Comparison of ENCODE assay signal across 8 cellular contexts in genomic region chr7:4641667-4642467, GRCh38. TPM values are rescaled to one million over a fixed set of nuclear protein-coding genes. Genes with fewer than 3 reads are reported as not detected.
DNase-seq lines count a peak whose midpoint lies in the region; ATAC-seq and TF ChIP-seq lines count a peak whose summit lies in the region.

No MANE protein-coding gene starts in this region.

- H3K9me3 ChIP-seq in Peyer's patch (no peaks in the 10 kb centered on the region), stomach smooth muscle (ENCODE audit: control insufficient read depth in 2 of 2, low read length in 2 of 2) (no peaks in the 10 kb centered on the region)

- peak overlapping the region; percentile 91 for H3K4me3 Mint-ChIP-seq in activated T-helper 17 cell treated with anti-CD3 and anti-CD28 coated beads, Interleukin-2, amount 50 U/mL, for 72 hours
- H3K4me3 Mint-ChIP-seq in neural crest cell = peak overlapping the region; percentile 88

- ATAC-seq in GM21723 (IDR thresholded peaks at IDR 0.05; ENCODE audit: unreplicated experiment) = peak; percentile 85
- peak; percentile 94 for ATAC-seq in activated T-helper 17 cell treated with anti-CD3 and anti-CD28 coated beads, Interleukin-2, amount 50 U/mL, for 72 hours (replicated peaks)

- peak; percentile 96 for DNase-seq in Daoy (ENCODE audit: low read depth)
- peak; percentile 93 for DNase-seq in KBM-7
- DNase-seq in Peyer's patch = peak; percentile 87 to 98 (median 98)
- peak; percentile 96 for DNase-seq in fibroblast of pulmonary artery (ENCODE audit: low read depth)
- DNase-seq in neural crest cell (ENCODE audit: low read depth, low spot score) = peak; percentile 98

- H3K27me3 Mint-ChIP-seq in activated T-helper 17 cell treated with anti-CD3 and anti-CD28 coated beads, Interleukin-2, amount 50 U/mL, for 72 hours = no peaks in the 10 kb centered on the region
- H3K27me3 Mint-ChIP-seq in neural crest cell (ENCODE audit: low read depth) = no peaks in the 10 kb centered on the region

- TF ChIP-seq CTCF in Peyer's patch (IDR thresholded peaks at IDR 0.05) (peak in 5 of 6 experiments; percentile 21 to 70 (median 62)), fibroblast of pulmonary artery (IDR thresholded peaks at IDR 0.05; ENCODE audit: low read length, missing control alignments) (peak; percentile 9), neural crest cell (conservative IDR thresholded peaks at IDR 0.05) (peak; percentile 41)

- H3K9ac ChIP-seq in stomach smooth muscle (ENCODE audit: low read length in 2 of 2) = peak overlapping the region; percentile 75 to 85

- peaks cover 0 to 5% (median 2%) of the 10 kb centered on the region in 4 donors for H3K4me1 ChIP-seq in Peyer's patch
- H3K4me1 ChIP-seq in stomach smooth muscle (ENCODE audit: control insufficient read depth, insufficient read depth, low read length) = peaks cover 10% of the 10 kb centered on the region

- TF ChIP-seq POLR2A in Peyer's patch (IDR thresholded peaks at IDR 0.05) = peak; percentile 46 to 87

- in situ Hi-C loops in KBM-7 (cut with MboI; ENCODE audit: low pct_unique_long_range_greater_than_20kb, low sequenced_read_pairs) = no loop called here

- H3K4me3 ChIP-seq in Peyer's patch (peak overlapping the region; percentile 47 to 94 (median 74)), fibroblast of pulmonary artery (replicated peaks; ENCODE audit: low read depth, low read length) (peak overlapping the region; percentile 72), stomach smooth muscle (ENCODE audit: low read length in 2 of 2) (peak overlapping the region; percentile 79 to 86)

- peaks cover 8% of the 10 kb centered on the region for H3K36me3 Mint-ChIP-seq in activated T-helper 17 cell treated with anti-CD3 and anti-CD28 coated beads, Interleukin-2, amount 50 U/mL, for 72 hours (ENCODE audit: low read depth)
- peaks cover 2% of the 10 kb centered on the region for H3K36me3 Mint-ChIP-seq in neural crest cell (ENCODE audit: low read depth)

- peak overlapping the region; percentile 84 to 96 (median 89) for H3K27ac ChIP-seq in Peyer's patch
- peak overlapping the region; percentile 90 for H3K27ac ChIP-seq in stomach smooth muscle (ENCODE audit: low read length)

- H3K9me3 Mint-ChIP-seq in activated T-helper 17 cell treated with anti-CD3 and anti-CD28 coated beads, Interleukin-2, amount 50 U/mL, for 72 hours = no peaks in the 10 kb centered on the region
- peaks cover 3% of the 10 kb centered on the region for H3K9me3 Mint-ChIP-seq in neural crest cell

- peaks cover 11% of the 10 kb centered on the region for H3K4me1 Mint-ChIP-seq in activated T-helper 17 cell treated with anti-CD3 and anti-CD28 coated beads, Interleukin-2, amount 50 U/mL, for 72 hours
- H3K4me1 Mint-ChIP-seq in neural crest cell = peaks cover 8% of the 10 kb centered on the region

- H3K27ac Mint-ChIP-seq in activated T-helper 17 cell treated with anti-CD3 and anti-CD28 coated beads, Interleukin-2, amount 50 U/mL, for 72 hours = peak overlapping the region; percentile 94
- peak overlapping the region; percentile 81 for H3K27ac Mint-ChIP-seq in neural crest cell (ENCODE audit: unreplicated experiment)

- H3K36me3 ChIP-seq in Peyer's patch (no peaks in the 10 kb centered on the region), stomach smooth muscle (ENCODE audit: control insufficient read depth in 2 of 2, insufficient read depth in 2 of 2, low read length in 2 of 2) (no peaks in the 10 kb centered on the region)

- H3K27me3 ChIP-seq in Peyer's patch (no peaks in the 10 kb centered on the region), stomach smooth muscle (ENCODE audit: control insufficient read depth in 1 of 2, insufficient read depth in 2 of 2, low read length in 2 of 2) (no peaks in the 10 kb centered on the region)

RNA-seq across cellular contexts. Expression of gene FOXK1, which starts 40.2 kb away (rescaled TPM):
- total RNA-seq in Daoy (2014; rRNA removed; shearing (Covaris generic)) = 12.9 and 20.9 TPM in 2 replicates
- total RNA-seq in Peyer's patch (10 to 100 TPM; 14.9 to 47.0 (median 36.1) TPM), neural crest cell (28.1 and 29.1 TPM in 2 replicates)
- total RNA-seq in activated T-helper 17 cell treated with anti-CD3 and anti-CD28 coated beads, Interleukin-2, amount 50 U/mL, for 72 hours = 10 to 100 TPM; 32.3 to 32.5 TPM

Comparison
In these comparisons a context has a peak if more than half of its experiments do, and no peak if none do; other contexts are left out.
1. Peak in every context shown above with its lines: DNase-seq, ATAC-seq, H3K4me3 ChIP-seq and H3K27ac ChIP-seq.
2. CTCF ChIP-seq: peak in every context shown above with its lines; median percentile 62 in Peyer's patch; 41 in neural crest cell; 9 in fibroblast of pulmonary artery.